In the genomic region with DNA sequence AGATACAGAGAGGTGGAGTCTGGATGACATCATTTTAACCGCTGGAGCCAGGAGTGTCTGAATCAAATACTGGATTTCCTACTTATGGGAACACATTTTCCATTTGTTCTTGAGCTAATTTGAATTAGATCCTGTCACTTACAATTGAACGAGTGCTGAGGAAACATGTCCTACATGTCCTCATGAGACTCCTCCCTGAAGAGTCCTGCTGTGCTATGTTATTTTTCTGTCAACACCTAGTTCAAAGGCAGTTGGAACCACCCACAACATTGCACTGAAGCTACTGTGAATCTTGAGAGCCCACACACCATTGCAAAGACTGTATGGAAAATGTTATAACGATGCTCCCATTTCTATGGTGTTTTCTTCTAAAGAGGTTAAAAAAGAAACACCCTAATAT, we compare ENCODE assay signal across 17 cellular contexts.
DNase-seq lines count a peak whose midpoint lies in the region; ATAC-seq, FAIRE-seq and TF ChIP-seq lines count a peak whose summit lies in the region.
"Had no signal": no experiment of that assay in that cellular context is flagged by ENCODE, and none has a peak within 500 bp of the region (broad histone marks: within the 10 kb centered on the region; RNA-seq: fewer than 3 reads in every experiment).

No MANE protein-coding gene starts in this region.

- DNase-seq in Right ventricle myocardium inferior (ENCODE audit: missing footprints) (no peak), left cardiac atrium (no peak), HepG2 (ENCODE audit: low spot score) (no peak), right lobe of liver (no peak), middle frontal gyrus (ENCODE audit: extremely low spot score, low spot score) (peak; percentile 31), NCI-H146 (lab: John Stamatoyannopoulos, UW) (no peak), foreskin keratinocyte (no peak)
- DNase-seq: BE2C; C1 segment of cervical spinal cord; Caco-2; CD4-positive, CD25-positive, alpha-beta regulatory T cell; H9 had no signal

- no peaks in the 10 kb centered on the region for H3K9me3 ChIP-seq in HepG2 (ENCODE audit: low read length)
- no peaks in the 10 kb centered on the region for H3K9me3 ChIP-seq in right lobe of liver
- H3K9me3 ChIP-seq: BE2C, Caco-2 had no signal

- H3K27me3 ChIP-seq in HepG2 (ENCODE audit: control insufficient read depth in 1 of 2, insufficient read depth in 2 of 2, low read length in 2 of 2) (no peaks in the 10 kb centered on the region), right lobe of liver (no peaks in the 10 kb centered on the region), foreskin keratinocyte (no peaks in the 10 kb centered on the region)
- H3K27me3 ChIP-seq: BE2C had no signal

- H3K4me1 ChIP-seq in HepG2 (ENCODE audit: insufficient read depth, low read length) (no peaks in the 10 kb centered on the region), right lobe of liver (no peaks in the 10 kb centered on the region), foreskin keratinocyte (no peaks in the 10 kb centered on the region)
- H3K4me1 ChIP-seq: BE2C, Caco-2 had no signal

- TF ChIP-seq CTCF in HepG2 (CRISPR knock-in tag; IDR thresholded peaks at IDR 0.05) (no peak), right lobe of liver (IDR thresholded peaks at IDR 0.05) (no peak), foreskin keratinocyte (conservative IDR thresholded peaks at IDR 0.05) (no peak)

- H4K20me1 ChIP-seq in HepG2 (ENCODE audit: insufficient read depth, low read length): no peaks in the 10 kb centered on the region

- BruUV-seq in HepG2 (replicated peaks; lab: Mats Ljungman, UMichigan): no TSS peak

- no peak overlapping the region for H3K4me2 ChIP-seq in HepG2 (ENCODE audit: low read depth, low read length)

- CTCF ChIA-PET in HepG2 (lab: Yijun Ruan, JAX; ENCODE audit: low intra/inter-chr PET ratio, low total read pairs): no interaction called here

- TF ChIP-seq POLR2A in HepG2 (IDR thresholded peaks at IDR 0.05; ENCODE audit: insufficient read depth in 1 of 2, low read depth in 2 of 2, low read length in 2 of 2): no peak
- TF ChIP-seq POLR2A in right lobe of liver (IDR thresholded peaks at IDR 0.05): no peak

- no peak overlapping the region for H2AFZ ChIP-seq in HepG2 (ENCODE audit: low read length)

- ATAC-seq in Right ventricle myocardium inferior (peak; percentile 52), left cardiac atrium (no peak), HepG2 (no peak), right lobe of liver (no peak), foreskin keratinocyte (no peak)

- no peak for FAIRE-seq in HepG2 (lab: Jason Lieb, UNC)
- FAIRE-seq: D721Med, G401.6, GM12891, GM19239, H1 had no signal

- H3K27ac ChIP-seq in HepG2 (ENCODE audit: extremely low read length, insufficient read depth, low read length) (no peak overlapping the region), right lobe of liver (no peak overlapping the region), foreskin keratinocyte (no peak overlapping the region)

- H3K9ac ChIP-seq in HepG2 (ENCODE audit: insufficient read depth, low read depth, low read length): no peak overlapping the region

- no peak for TF ChIP-seq RAD21 in HepG2 (CRISPR knock-in tag; IDR thresholded peaks at IDR 0.05)

- TF ChIP-seq EP300 in HepG2 (IDR thresholded peaks at IDR 0.05; ENCODE audit: low read depth in 2 of 2, low read length in 2 of 2) (no peak), HepG2 (CRISPR knock-in tag; IDR thresholded peaks at IDR 0.05; ENCODE audit: borderline replicate concordance) (no peak)

- in situ Hi-C loops in HepG2 (cut with HindIII; ENCODE audit: extremely low pct_ligation_motif_present, low pct_unique_long_range_greater_than_20kb): no loop called here

- POLR2A ChIA-PET in HepG2 (lab: Yijun Ruan, JAX): no interaction called here

- 0% methylated on average over 3 of the region's 3 CpGs for WGBS in HepG2 (ENCODE audit: low lambda C conversion rate)
- 40% methylated on average over 3 of the region's 3 CpGs for WGBS in right lobe of liver (ENCODE audit: insufficient coverage, low coverage, low lambda C conversion rate, missing lambda C conversion rate)

- no peaks in the 10 kb centered on the region for H3K79me2 ChIP-seq in HepG2 (ENCODE audit: insufficient read depth, low read length)

- H3K36me3 ChIP-seq in HepG2 (replicated peaks in 1 of 2; ENCODE audit: control insufficient read depth in 1 of 2, insufficient read depth in 2 of 2, low read length in 2 of 2): no peaks in the 10 kb centered on the region
- H3K36me3 ChIP-seq in right lobe of liver: no peaks in the 10 kb centered on the region
- H3K36me3 ChIP-seq: BE2C had no signal

- H3K4me3 ChIP-seq in HepG2 (replicated peaks in 1 of 3; ENCODE audit: insufficient read depth in 1 of 3, low read depth in 2 of 3, low read length in 3 of 3): no peak overlapping the region
- no peak overlapping the region for H3K4me3 ChIP-seq in right lobe of liver

- intact Hi-C loops in Right ventricle myocardium inferior (cut with DNase I): no loop called here
- intact Hi-C loops in left cardiac atrium (cut with DNase I): no loop called here
- intact Hi-C loops in HepG2 (cut with micrococcal nuclease; ENCODE audit: unreplicated experiment): no loop called here
- intact Hi-C loops in right lobe of liver (cut with DNase I): no loop called here

TF ChIP-seq in HepG2, 621 proteins besides CTCF, POLR2A, EP300 and RAD21:
- TF ChIP-seq JUNB (CRISPR knock-in tag; IDR thresholded peaks at IDR 0.05; ENCODE audit: borderline replicate concordance) (no peak), KAT7 (CRISPR knock-in tag; IDR thresholded peaks at IDR 0.05; ENCODE audit: borderline replicate concordance) (no peak), ATF7 (IDR thresholded peaks at IDR 0.05) (peak; percentile 49; the same call in 1 of the 2 replicates), ATF7 (CRISPR knock-in tag; IDR thresholded peaks at IDR 0.05) (no peak)
TF ChIP-seq in HepG2: peak in this region for 1.
